15 cellular contexts compared by ENCODE assay signal in the genomic region with DNA sequence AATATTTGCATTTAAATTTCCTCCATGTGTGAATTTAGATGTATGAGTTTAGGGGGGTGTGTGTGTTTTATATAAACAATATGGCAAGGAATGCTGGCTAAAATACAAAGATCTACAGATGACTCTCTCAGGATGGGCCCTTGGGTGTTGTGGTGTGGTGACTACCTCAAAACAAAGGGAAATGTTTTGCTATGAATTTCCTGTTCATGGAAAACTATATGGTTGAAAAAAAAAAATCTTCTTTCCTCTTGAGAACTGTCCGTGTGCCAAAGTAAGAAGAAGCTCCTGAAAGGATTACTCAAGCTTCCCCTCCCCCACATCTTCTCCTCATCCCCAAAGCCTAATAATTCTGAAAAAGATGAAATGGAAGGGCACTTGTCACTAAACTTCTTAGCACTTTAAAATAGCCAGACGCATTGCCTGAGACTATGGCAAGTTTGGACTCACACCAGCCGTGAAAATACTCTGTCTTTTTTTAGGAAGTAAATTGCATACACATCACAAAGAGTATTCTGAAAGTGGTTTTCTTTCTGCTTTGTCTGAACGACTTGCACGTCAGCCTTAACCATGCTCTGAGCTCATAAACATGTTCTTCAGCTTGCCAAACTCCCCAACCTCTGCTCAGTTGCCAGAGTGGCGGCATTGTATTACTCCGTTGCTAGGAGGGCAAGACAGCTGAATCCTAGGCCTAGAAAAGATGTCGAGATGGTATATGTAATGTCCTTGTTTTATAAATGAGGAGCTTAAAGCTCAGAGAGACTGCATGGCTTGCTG.
DNase-seq lines count a peak whose midpoint lies in the region; ATAC-seq and TF ChIP-seq lines count a peak whose summit lies in the region.
"Had no signal": no experiment of that assay in that cellular context is flagged by ENCODE, and none has a peak within 500 bp of the region (broad histone marks: within the 10 kb centered on the region; RNA-seq: fewer than 3 reads in every experiment).

No MANE protein-coding gene starts in this region.

- intact Hi-C loops in dendritic cell treated with granulocyte-macrophage colony-stimulating factor and Interleukin-4, amounts not matched to agents 40 ng/mL and 50 ng/mL, for 4 days (cut with micrococcal nuclease): loop anchor here (10.0 kb wide), 1 partner anchor 536 kb away; a partner anchor contains a TSS

- H3K4me1 Mint-ChIP-seq in dendritic cell treated with granulocyte-macrophage colony-stimulating factor and Interleukin-4, amounts not matched to agents 40 ng/mL and 50 ng/mL, for 4 days (ENCODE audit: low read depth): peaks cover 39% of the 10 kb centered on the region

- H3K9me3 ChIP-seq in upper lobe of left lung: no peaks in the 10 kb centered on the region

- no peak for TF ChIP-seq POLR2A in upper lobe of left lung (IDR thresholded peaks at IDR 0.05)

- peak; percentile 22 for DNase-seq in NCI-H1092 treated with DMSO at 0.1 percent for 48 hours (lab: John Stamatoyannopoulos, UW)
- DNase-seq in NCI-H1092 (lab: John Stamatoyannopoulos, UW): no peak
- peak; percentile 15 for DNase-seq in midbrain (lab: John Stamatoyannopoulos, UW)
- no peak for DNase-seq in upper lobe of left lung
- no peak for DNase-seq in activated CD8-positive, alpha-beta memory T cell treated with anti-CD3 and anti-CD28 coated beads for 24 hours
- DNase-seq: ACHN; activated T-cell treated with anti-CD3 and anti-CD28 coated beads, Interleukin-2, amount 50 U/mL, for 48 hours; cortex of kidney; islet precursor cell; NCI-H2029 treated with DMSO at 0.1 percent for 48 hours; stimulated activated CD4-positive, alpha-beta T cell treated with anti-CD3 and anti-CD28 coated beads, Interleukin-15, amount 100 ng/mL, for 24 hours had no signal

- TF ChIP-seq EP300 in upper lobe of left lung (IDR thresholded peaks at IDR 0.05): no peak

- no peaks in the 10 kb centered on the region for H3K27me3 ChIP-seq in upper lobe of left lung

- peak overlapping the region in 3 of 4 donors; percentile 57 to 70 (median 61) for H3K27ac ChIP-seq in upper lobe of left lung

- H3K27me3 Mint-ChIP-seq in dendritic cell treated with granulocyte-macrophage colony-stimulating factor and Interleukin-4, amounts not matched to agents 40 ng/mL and 50 ng/mL, for 4 days: no peaks in the 10 kb centered on the region

- no peaks in the 10 kb centered on the region for H3K36me3 Mint-ChIP-seq in dendritic cell treated with granulocyte-macrophage colony-stimulating factor and Interleukin-4, amounts not matched to agents 40 ng/mL and 50 ng/mL, for 4 days (ENCODE audit: low read depth)

- peak overlapping the region; percentile 80 for H3K27ac Mint-ChIP-seq in dendritic cell treated with granulocyte-macrophage colony-stimulating factor and Interleukin-4, amounts not matched to agents 40 ng/mL and 50 ng/mL, for 4 days
- H3K27ac Mint-ChIP-seq: T-helper 2 cell treated with Interferon-gamma antibody and Interleukin-4, amounts not matched to agents 5 μg/mL and 100 μg/mL, for 36 hours had no signal

- 54 to 61% methylated on average over 8 of the region's 8 CpGs for WGBS in upper lobe of left lung, 2 donors

- TF ChIP-seq CTCF in upper lobe of left lung (IDR thresholded peaks at IDR 0.05): no peak

- no peak overlapping the region for H3K4me3 Mint-ChIP-seq in dendritic cell treated with granulocyte-macrophage colony-stimulating factor and Interleukin-4, amounts not matched to agents 40 ng/mL and 50 ng/mL, for 4 days
- H3K4me3 Mint-ChIP-seq: T-helper 2 cell treated with Interferon-gamma antibody and Interleukin-4, amounts not matched to agents 5 μg/mL and 100 μg/mL, for 36 hours had no signal

- ATAC-seq in upper lobe of left lung (ENCODE audit: low FRiP score in 2 of 2) (peak; percentile 24 to 73), GM19324 (IDR thresholded peaks at IDR 0.05; ENCODE audit: low FRiP score, unreplicated experiment) (no peak), HG02588 (IDR thresholded peaks at IDR 0.05; ENCODE audit: unreplicated experiment) (no peak)

- H3K4me3 ChIP-seq in upper lobe of left lung: no peak overlapping the region

- no peaks in the 10 kb centered on the region for H3K36me3 ChIP-seq in upper lobe of left lung

- H3K4me1 ChIP-seq in upper lobe of left lung: peaks cover 9 to 14% (median 12%) of the 10 kb centered on the region in 4 donors

- H3K9me3 Mint-ChIP-seq in dendritic cell treated with granulocyte-macrophage colony-stimulating factor and Interleukin-4, amounts not matched to agents 40 ng/mL and 50 ng/mL, for 4 days: no peaks in the 10 kb centered on the region
- H3K9me3 Mint-ChIP-seq: T-helper 2 cell treated with Interferon-gamma antibody and Interleukin-4, amounts not matched to agents 5 μg/mL and 100 μg/mL, for 36 hours had no signal

Comparison
In these comparisons a context has a peak if more than half of its experiments do, and no peak if none do; other contexts are left out.
1. DNase-seq: peak in NCI-H1092 treated with DMSO at 0.1 percent for 48 hours (single experiment) and midbrain (single experiment); none in NCI-H1092 (single experiment), upper lobe of left lung (0 of 2) and activated CD8-positive, alpha-beta memory T cell treated with anti-CD3 and anti-CD28 coated beads for 24 hours (single experiment).
2. ATAC-seq: peak in upper lobe of left lung (2 of 2); none in GM19324 (single experiment) and HG02588 (single experiment).